ENCODE assay signal across 8 cellular contexts in the genomic region with DNA sequence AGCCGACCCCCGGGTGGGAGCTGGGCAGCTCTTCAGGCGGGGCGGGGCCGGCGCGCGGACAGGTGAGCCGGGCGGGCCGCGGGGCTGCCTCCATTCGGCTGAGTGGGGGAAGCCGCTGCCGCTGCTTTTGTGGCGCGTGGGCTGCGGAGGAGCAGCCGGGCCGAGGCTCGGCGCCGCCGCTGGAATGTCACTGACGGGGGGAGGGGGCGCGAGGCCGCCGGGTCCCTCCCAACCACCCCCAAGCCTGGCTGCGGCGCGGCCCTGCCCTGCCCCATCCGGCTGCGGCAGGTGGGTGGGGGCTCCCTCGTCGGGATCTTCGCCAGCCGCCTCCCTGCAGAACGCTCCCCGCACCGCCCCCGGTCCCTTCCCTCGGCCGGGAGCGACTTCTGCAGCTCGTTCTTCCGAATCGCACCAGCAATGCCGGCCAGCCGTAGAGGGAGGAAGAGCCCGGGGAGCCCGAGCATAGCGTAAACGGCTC. TPM values are rescaled to one million over a fixed set of nuclear protein-coding genes. Genes with fewer than 3 reads are reported as not detected.
A peak's percentile ranks its signal among the peaks of the same experiment; 100 is the strongest.
DNase-seq lines count a peak whose midpoint lies in the region; ATAC-seq and TF ChIP-seq lines count a peak whose summit lies in the region.

No MANE protein-coding gene starts in this region.

- peak in 9 of 14 donors; percentile 28 to 63 (median 45) for DNase-seq in C1 segment of cervical spinal cord (lab: John Stamatoyannopoulos, UW)
- peak; percentile 33 for DNase-seq in RPMI7951 (ENCODE audit: low read depth)
- peak; percentile 37 to 60 for DNase-seq in breast epithelium (ENCODE audit: low spot score in 2 of 2)
- DNase-seq in stimulated activated CD4-positive, alpha-beta T cell treated with anti-CD3 and anti-CD28 coated beads, Interleukin-15, amount 100 ng/mL, for 48 hours (ENCODE audit: low read depth in 2 of 2), result peak; percentile 19 to 33
- DNase-seq in immature natural killer cell, result no peak

- H3K27ac Mint-ChIP-seq in immature natural killer cell, result no peak overlapping the region

- H3K27ac ChIP-seq in breast epithelium (peak overlapping the region; percentile 90 to 98), layer of hippocampus (ENCODE audit: low read depth, low read length) (peak overlapping the region; percentile 89)

- no peaks in the 10 kb centered on the region for H3K36me3 Mint-ChIP-seq in immature natural killer cell

- peaks cover 7 to 15% (median 9%) of the 10 kb centered on the region in 3 donors for H3K27me3 Mint-ChIP-seq in immature natural killer cell (ENCODE audit: low read depth in 3 of 3)

- ATAC-seq in GM18907 (IDR thresholded peaks at IDR 0.05; ENCODE audit: unreplicated experiment), result peak; percentile 32
- ATAC-seq in HG03159 (IDR thresholded peaks at IDR 0.05; ENCODE audit: unreplicated experiment), result peak; percentile 39

- no peaks in the 10 kb centered on the region for H3K9me3 Mint-ChIP-seq in immature natural killer cell

- H3K4me3 Mint-ChIP-seq in immature natural killer cell, result no peak overlapping the region

- H3K27me3 ChIP-seq in breast epithelium (no peaks in the 10 kb centered on the region), layer of hippocampus (ENCODE audit: control insufficient read depth, insufficient read depth, low read length) (no peaks in the 10 kb centered on the region)

- TF ChIP-seq POLR2A in breast epithelium (IDR thresholded peaks at IDR 0.05), result no peak

- intact Hi-C loops in breast epithelium (cut with DNase I; ENCODE audit: low total_unique reads), result no loop called here

- H3K9me3 ChIP-seq in breast epithelium, result no peaks in the 10 kb centered on the region

- peaks cover 30 to 45% of the 10 kb centered on the region in 2 donors for H3K4me1 Mint-ChIP-seq in immature natural killer cell

- H3K4me3 ChIP-seq in breast epithelium, result peak overlapping the region; percentile 65 to 100 (median 99)

- no peaks in the 10 kb centered on the region for H3K36me3 ChIP-seq in breast epithelium

- TF ChIP-seq CTCF in breast epithelium (IDR thresholded peaks at IDR 0.05), result no peak

- peaks cover 12 to 18% of the 10 kb centered on the region in 2 donors for H3K4me1 ChIP-seq in breast epithelium

RNA-seq across cellular contexts. Expression of a gene that starts 0.4 kb away (rescaled TPM):
- total RNA-seq in RPMI7951 (2014; rRNA removed; shearing (Covaris generic)), result 102 and 116 TPM in 2 replicates
- 100 to 1,000 TPM; 217 to 264 (median 254) TPM for total RNA-seq in breast epithelium
- 100 to 1,000 TPM in 1 of 3 donors, 10 to 100 TPM in 1, 1 to 10 TPM in 1; 4.8 to 112 (median 25.5) TPM for polyA plus RNA-seq in immature natural killer cell

RNA-seq across cellular contexts. Expression of a gene that starts 48.3 kb away (rescaled TPM):
- 29.3 and 30.6 TPM in 2 replicates for total RNA-seq in RPMI7951 (2014; rRNA removed; shearing (Covaris generic))
- 10 to 100 TPM; 22.9 to 31.9 (median 26.7) TPM for total RNA-seq in breast epithelium
- 10 to 100 TPM; 17.4 to 49.3 (median 22.8) TPM for polyA plus RNA-seq in immature natural killer cell

Comparison
In these comparisons a context has a peak if more than half of its experiments do, and no peak if none do; other contexts are left out.
1. DNase-seq: peak in C1 segment of cervical spinal cord (9 of 14), RPMI7951 (single experiment), breast epithelium (2 of 2) and stimulated activated CD4-positive, alpha-beta T cell treated with anti-CD3 and anti-CD28 coated beads, Interleukin-15, amount 100 ng/mL, for 48 hours (2 of 2); none in immature natural killer cell (0 of 3).